8 cellular contexts compared by ENCODE assay signal in genomic region chr10:114404171-114405010, GRCh38. TPM values are rescaled to one million over a fixed set of nuclear protein-coding genes. Genes with fewer than 3 reads are reported as not detected.
DNase-seq lines count a peak whose midpoint lies in the region; ATAC-seq and TF ChIP-seq lines count a peak whose summit lies in the region.

Gene AFAP1L2, minus strand, starts transcription at chr10:114404502. Its CDS starts 47 bp downstream, at chr10:114404455.

- CTCF ChIA-PET in CD8-positive, alpha-beta memory T cell (lab: Charles Lee): no interaction called here

- H3K4me3 Mint-ChIP-seq in CD8-positive, alpha-beta memory T cell: peak within 1 kb of the TSS in 4 of 7 donors; percentile 19 to 77 (median 28)

- peak; percentile 91 for ATAC-seq in mucosa of descending colon
- no peak for ATAC-seq in HG03135 (IDR thresholded peaks at IDR 0.05; ENCODE audit: unreplicated experiment)

- TF ChIP-seq CTCF in dorsolateral prefrontal cortex (IDR thresholded peaks at IDR 0.05 in 54 of 56, conservative IDR thresholded peaks at IDR 0.05 in 2 of 56; ENCODE audit: low read depth in 1 of 56, partially characterized antibody in 56 of 56): no peak
- TF ChIP-seq CTCF in mucosa of descending colon (IDR thresholded peaks at IDR 0.05): no peak
- no peak for TF ChIP-seq CTCF in uterus (IDR thresholded peaks at IDR 0.05)

- H3K4me1 Mint-ChIP-seq in CD8-positive, alpha-beta memory T cell: peaks cover 6 to 16% (median 8%) of the 10 kb centered on the region in 3 donors

- intact Hi-C loops in dorsolateral prefrontal cortex (cut with DNase I): loop anchor here in 1 of 2 donors (5.0 kb wide), 1 partner anchor 97 kb away; no protein-coding TSS in a partner anchor
- intact Hi-C loops in mucosa of descending colon (cut with DNase I, micrococcal nuclease): no loop called here
- intact Hi-C loops in uterus (cut with DNase I; ENCODE audit: low total_unique reads): loop anchor here (10.0 kb wide), 1 partner anchor 100 kb away; no protein-coding TSS in a partner anchor

- POLR2A ChIA-PET in CD8-positive, alpha-beta memory T cell (lab: Charles Lee): no interaction called here

- TF ChIP-seq POLR2A in uterus (IDR thresholded peaks at IDR 0.05): peak; percentile 68 to 79

- H3K4me3 ChIP-seq in CD8-positive, alpha-beta memory T cell (ENCODE audit: low read length): no peak within 1 kb of the TSS
- peak within 1 kb of the TSS; percentile 79 for H3K4me3 ChIP-seq in HUES6 (ENCODE audit: low read depth, low read length)
- H3K4me3 ChIP-seq in dorsolateral prefrontal cortex: peak within 1 kb of the TSS; percentile 36 to 75 (median 61)
- peak within 1 kb of the TSS; percentile 19 for H3K4me3 ChIP-seq in mucosa of descending colon
- H3K4me3 ChIP-seq in uterus: peak within 1 kb of the TSS; percentile 62 to 79

- H3K27me3 ChIP-seq in CD8-positive, alpha-beta memory T cell (ENCODE audit: insufficient read depth, low read length, poor library complexity, severe bottlenecking): peaks cover 10% of the 10 kb centered on the region
- H3K27me3 ChIP-seq in HUES6 (ENCODE audit: control insufficient read depth, insufficient read depth, low read length): peaks cover 62% of the 10 kb centered on the region
- peaks cover 0 to 64% (median 24%) of the 10 kb centered on the region in 45 donors for H3K27me3 ChIP-seq in dorsolateral prefrontal cortex
- H3K27me3 ChIP-seq in uterus: no peaks in the 10 kb centered on the region

- H3K9ac ChIP-seq in HUES6 (ENCODE audit: low read length): peak within 1 kb of the TSS; percentile 68

- no peaks in the 10 kb centered on the region for H3K4me1 ChIP-seq in CD8-positive, alpha-beta memory T cell (ENCODE audit: insufficient read depth, low read length)
- H3K4me1 ChIP-seq in HUES6 (ENCODE audit: control insufficient read depth, insufficient read depth, low read length) (peaks cover 29% of the 10 kb centered on the region), mucosa of descending colon (ENCODE audit: low read depth) (peaks cover 13% of the 10 kb centered on the region), uterus (peaks cover 10 to 12% of the 10 kb centered on the region in 2 donors)

- H3K36me3 Mint-ChIP-seq in CD8-positive, alpha-beta memory T cell: no peaks in the 10 kb centered on the region

- H3K27ac ChIP-seq in CD8-positive, alpha-beta memory T cell (ENCODE audit: low read depth, low read length): no peak within 1 kb of the TSS
- H3K27ac ChIP-seq in HUES6 (ENCODE audit: low read depth, low read length) (no peak within 1 kb of the TSS), dorsolateral prefrontal cortex (peak within 1 kb of the TSS in 56 of 59 donors; percentile 16 to 85 (median 74)), uterus (peak within 1 kb of the TSS; percentile 84 to 95)

- no peak within 1 kb of the TSS for H3K27ac Mint-ChIP-seq in CD8-positive, alpha-beta memory T cell

- no peak for DNase-seq in CD8-positive, alpha-beta memory T cell
- DNase-seq in dorsolateral prefrontal cortex (peak in 2 of 10 donors; percentile 42 to 58), mucosa of descending colon (peak; percentile 59 to 77 (median 73)), uterus (peak; percentile 45 to 67), CD1c-positive myeloid dendritic cell (ENCODE audit: extremely low spot score) (no peak), SKM-1 (lab: John Stamatoyannopoulos, UW; ENCODE audit: unreplicated experiment) (no peak)

- no peaks in the 10 kb centered on the region for H3K36me3 ChIP-seq in CD8-positive, alpha-beta memory T cell (ENCODE audit: insufficient read depth, low read length)
- H3K36me3 ChIP-seq in HUES6 (ENCODE audit: control insufficient read depth, insufficient read depth, low read length): no peaks in the 10 kb centered on the region
- H3K36me3 ChIP-seq in mucosa of descending colon (ENCODE audit: low read depth): no peaks in the 10 kb centered on the region
- no peaks in the 10 kb centered on the region for H3K36me3 ChIP-seq in uterus

- H3K27me3 Mint-ChIP-seq in CD8-positive, alpha-beta memory T cell: peaks cover 33 to 67% of the 10 kb centered on the region in 2 donors

- H3K9me3 ChIP-seq in CD8-positive, alpha-beta memory T cell (ENCODE audit: low read length): no peaks in the 10 kb centered on the region
- H3K9me3 ChIP-seq in HUES6 (ENCODE audit: control insufficient read depth, insufficient read depth, low read depth, low read length): no peaks in the 10 kb centered on the region
- no peaks in the 10 kb centered on the region for H3K9me3 ChIP-seq in mucosa of descending colon
- H3K9me3 ChIP-seq in uterus: no peaks in the 10 kb centered on the region

- peaks cover 0 to 2% (median 0%) of the 10 kb centered on the region in 5 donors for H3K9me3 Mint-ChIP-seq in CD8-positive, alpha-beta memory T cell

RNA-seq across cellular contexts. Expression of gene AFAP1L2, which starts in this region (rescaled TPM):
- 1 to 10 TPM; 1.6 to 2.5 TPM for total RNA-seq in CD8-positive, alpha-beta memory T cell
- polyA plus RNA-seq in CD8-positive, alpha-beta memory T cell: 2.9 TPM
- total RNA-seq in dorsolateral prefrontal cortex (10 to 100 TPM; 17.3 to 49.9 (median 28.8) TPM), mucosa of descending colon (10 to 100 TPM in 2 of 3 donors, 1 to 10 TPM in 1; 6.7 to 23.4 (median 11.6) TPM), uterus (10 to 100 TPM; 28.4 to 86.6 (median 48.6) TPM)

Comparison
In these comparisons a context has a peak if more than half of its experiments do, and no peak if none do; other contexts are left out.
1. DNase-seq: peak in mucosa of descending colon (3 of 3) and uterus (2 of 2); none in CD8-positive, alpha-beta memory T cell (0 of 5), CD1c-positive myeloid dendritic cell (single experiment) and SKM-1 (single experiment).
2. H3K27ac ChIP-seq: peak in dorsolateral prefrontal cortex (56 of 59) and uterus (2 of 2); none in CD8-positive, alpha-beta memory T cell (single experiment) and HUES6 (single experiment).